Comparison of ENCODE assay signal across 27 cellular contexts in the genomic region with DNA sequence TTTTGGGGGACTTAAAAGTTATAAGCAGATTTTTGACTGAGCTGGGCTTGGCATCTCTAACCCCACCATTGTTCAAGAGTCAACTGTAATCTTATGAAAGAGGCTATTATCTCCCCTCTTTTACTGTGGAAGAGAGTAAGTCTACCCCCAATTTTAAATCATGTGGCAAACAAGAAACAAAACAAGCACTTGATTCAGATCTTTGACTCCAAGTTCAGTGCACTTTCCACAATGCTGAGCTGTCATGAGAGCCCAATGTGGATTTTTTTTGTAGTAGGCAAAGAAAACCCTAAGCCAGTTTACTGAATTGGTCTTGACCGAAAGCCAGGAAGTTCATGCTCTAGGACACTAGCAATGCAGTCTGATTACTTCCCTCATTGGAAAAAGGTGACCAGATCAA.
"Had no signal": no experiment of that assay in that cellular context is flagged by ENCODE, and none has a peak within 500 bp of the region (broad histone marks: within the 10 kb centered on the region; RNA-seq: fewer than 3 reads in every experiment).

No MANE protein-coding gene starts in this region.

- H3K27me3 ChIP-seq: brain microvascular endothelial cell, esophagus squamous epithelium had no signal

- H3K27ac ChIP-seq: brain microvascular endothelial cell, epithelial cell of prostate, esophagus squamous epithelium had no signal

- H3K27ac Mint-ChIP-seq: activated CD4-positive, alpha-beta memory T cell treated with anti-CD3 and anti-CD28 coated beads for 36 hours; activated CD4-positive, alpha-beta T cell treated with anti-CD3 and anti-CD28 coated beads for 36 hours; activated CD4-positive, alpha-beta T cell treated with anti-CD3 and anti-CD28 coated beads, Interleukin-2, amount 10 ng/mL, durations not matched to agents 24 days and 14 days; activated CD8-positive, alpha-beta memory T cell treated with anti-CD3 and anti-CD28 coated beads, Interleukin-2, amount 10 ng/mL, durations not matched to agents 7 days and 5 days; activated CD8-positive, alpha-beta T cell treated with anti-CD3 and anti-CD28 coated beads, Interleukin-2, amount 10 ng/mL, durations not matched to agents 7 days and 5 days; activated naive CD4-positive, alpha-beta T cell treated with anti-CD3 and anti-CD28 coated beads, Interleukin-2, amount 10 ng/mL, durations not matched to agents 7 days and 5 days; activated naive CD4-positive, alpha-beta T cell treated with anti-CD3 and anti-CD28 coated beads, Interleukin-2, amount 50 U/mL, for 72 hours; activated naive CD8-positive, alpha-beta T cell treated with anti-CD3 and anti-CD28 coated beads, Interleukin-2, amount 10 ng/mL, durations not matched to agents 7 days and 5 days; activated T-helper 1 cell treated with anti-CD3 and anti-CD28 coated beads, Interleukin-12 subunit alpha, Interleukin-12 subunit beta, Interleukin-2, Interleukin-4 antibody, amounts not matched to agents 30 ng/mL and 10 ng/mL and 1 ng/mL, durations not matched to agents 14 hours and 24 hours and 36 hours; effector memory CD8-positive, alpha-beta T cell had no signal

- H3K4me1 ChIP-seq: esophagus squamous epithelium had no signal

- DNase-seq: activated CD4-positive, alpha-beta memory T cell treated with anti-CD3 and anti-CD28 coated beads for 36 hours; activated CD4-positive, alpha-beta T cell treated with anti-CD3 and anti-CD28 coated beads for 36 hours; activated CD4-positive, alpha-beta T cell treated with anti-CD3 and anti-CD28 coated beads, Interleukin-2, amount 10 ng/mL, durations not matched to agents 24 days and 14 days; activated CD4-positive, CD25-positive, alpha-beta regulatory T cell; activated CD4-positive, CD25-positive, alpha-beta regulatory T cell treated with anti-CD3 and anti-CD28 coated beads, Interleukin-2, amount 50 U/mL, for 72 hours; activated CD8-positive, alpha-beta memory T cell treated with anti-CD3 and anti-CD28 coated beads, Interleukin-2, amount 10 ng/mL, durations not matched to agents 7 days and 5 days; activated CD8-positive, alpha-beta memory T cell treated with anti-CD3 and anti-CD28 coated beads, Interleukin-2, amount 50 U/mL, for 4 hours; activated CD8-positive, alpha-beta T cell treated with anti-CD3 and anti-CD28 coated beads, Interleukin-2, amount 10 ng/mL, durations not matched to agents 7 days and 5 days; activated gamma-delta T cell; activated naive CD4-positive, alpha-beta T cell; activated naive CD4-positive, alpha-beta T cell treated with anti-CD3 and anti-CD28 coated beads, Interleukin-2, amount 10 ng/mL, durations not matched to agents 7 days and 5 days; activated naive CD8-positive, alpha-beta T cell treated with anti-CD3 and anti-CD28 coated beads, Interleukin-2, amount 10 ng/mL, durations not matched to agents 7 days and 5 days; activated T-cell treated with anti-CD3 and anti-CD28 coated beads, Interleukin-2, amount 50 U/mL, for 1 hour; activated T-cell treated with anti-CD3 and anti-CD28 coated beads, Interleukin-2, amount 50 U/mL, for 48 hours; anterior cingulate cortex; brain microvascular endothelial cell; caudate nucleus; cortex of kidney; dermis blood vessel endothelial cell; effector CD4-positive, alpha-beta T cell; effector memory CD8-positive, alpha-beta T cell; esophagus squamous epithelium; glutamatergic neuron; T-helper 2 cell had no signal

- H3K9me3 Mint-ChIP-seq: activated CD4-positive, alpha-beta memory T cell treated with anti-CD3 and anti-CD28 coated beads for 36 hours; activated CD4-positive, alpha-beta T cell treated with anti-CD3 and anti-CD28 coated beads, Interleukin-2, amount 10 ng/mL, durations not matched to agents 24 days and 14 days; activated naive CD4-positive, alpha-beta T cell treated with anti-CD3 and anti-CD28 coated beads, Interleukin-2, amount 10 ng/mL, durations not matched to agents 7 days and 5 days; activated naive CD4-positive, alpha-beta T cell treated with anti-CD3 and anti-CD28 coated beads, Interleukin-2, amount 50 U/mL, for 72 hours; activated naive CD8-positive, alpha-beta T cell treated with anti-CD3 and anti-CD28 coated beads, Interleukin-2, amount 10 ng/mL, durations not matched to agents 7 days and 5 days; activated T-helper 1 cell treated with anti-CD3 and anti-CD28 coated beads, Interleukin-12 subunit alpha, Interleukin-12 subunit beta, Interleukin-2, Interleukin-4 antibody, amounts not matched to agents 30 ng/mL and 10 ng/mL and 1 ng/mL, durations not matched to agents 14 hours and 24 hours and 36 hours; effector memory CD8-positive, alpha-beta T cell had no signal

- ATAC-seq: activated CD4-positive, alpha-beta T cell treated with anti-CD3 and anti-CD28 coated beads for 36 hours; activated CD8-positive, alpha-beta memory T cell treated with anti-CD3 and anti-CD28 coated beads, Interleukin-2, amount 10 ng/mL, durations not matched to agents 7 days and 5 days; activated CD8-positive, alpha-beta T cell treated with anti-CD3 and anti-CD28 coated beads, Interleukin-2, amount 10 ng/mL, durations not matched to agents 7 days and 5 days; activated naive CD4-positive, alpha-beta T cell treated with anti-CD3 and anti-CD28 coated beads, Interleukin-2, amount 50 U/mL, for 72 hours; effector memory CD8-positive, alpha-beta T cell had no signal

- H3K4me3 Mint-ChIP-seq: activated CD4-positive, alpha-beta memory T cell treated with anti-CD3 and anti-CD28 coated beads for 36 hours; activated CD4-positive, alpha-beta T cell treated with anti-CD3 and anti-CD28 coated beads for 36 hours; activated CD4-positive, alpha-beta T cell treated with anti-CD3 and anti-CD28 coated beads, Interleukin-2, amount 10 ng/mL, durations not matched to agents 24 days and 14 days; activated CD8-positive, alpha-beta memory T cell treated with anti-CD3 and anti-CD28 coated beads, Interleukin-2, amount 10 ng/mL, durations not matched to agents 7 days and 5 days; activated CD8-positive, alpha-beta T cell treated with anti-CD3 and anti-CD28 coated beads, Interleukin-2, amount 10 ng/mL, durations not matched to agents 7 days and 5 days; activated naive CD4-positive, alpha-beta T cell treated with anti-CD3 and anti-CD28 coated beads, Interleukin-2, amount 10 ng/mL, durations not matched to agents 7 days and 5 days; activated naive CD8-positive, alpha-beta T cell treated with anti-CD3 and anti-CD28 coated beads, Interleukin-2, amount 10 ng/mL, durations not matched to agents 7 days and 5 days; activated T-helper 1 cell treated with anti-CD3 and anti-CD28 coated beads, Interleukin-12 subunit alpha, Interleukin-12 subunit beta, Interleukin-2, Interleukin-4 antibody, amounts not matched to agents 30 ng/mL and 10 ng/mL and 1 ng/mL, durations not matched to agents 14 hours and 24 hours and 36 hours; effector memory CD8-positive, alpha-beta T cell had no signal

- H3K4me1 Mint-ChIP-seq: activated CD4-positive, alpha-beta T cell treated with anti-CD3 and anti-CD28 coated beads for 36 hours; activated CD4-positive, alpha-beta T cell treated with anti-CD3 and anti-CD28 coated beads, Interleukin-2, amount 10 ng/mL, durations not matched to agents 24 days and 14 days; activated CD8-positive, alpha-beta memory T cell treated with anti-CD3 and anti-CD28 coated beads, Interleukin-2, amount 10 ng/mL, durations not matched to agents 7 days and 5 days; activated naive CD4-positive, alpha-beta T cell treated with anti-CD3 and anti-CD28 coated beads, Interleukin-2, amount 10 ng/mL, durations not matched to agents 7 days and 5 days; activated naive CD8-positive, alpha-beta T cell treated with anti-CD3 and anti-CD28 coated beads, Interleukin-2, amount 10 ng/mL, durations not matched to agents 7 days and 5 days had no signal

- H3K36me3 ChIP-seq: brain microvascular endothelial cell, esophagus squamous epithelium had no signal

- H3K27me3 Mint-ChIP-seq: activated CD4-positive, alpha-beta memory T cell treated with anti-CD3 and anti-CD28 coated beads for 36 hours; activated CD4-positive, alpha-beta T cell treated with anti-CD3 and anti-CD28 coated beads, Interleukin-2, amount 10 ng/mL, durations not matched to agents 24 days and 14 days; activated CD8-positive, alpha-beta memory T cell treated with anti-CD3 and anti-CD28 coated beads, Interleukin-2, amount 10 ng/mL, durations not matched to agents 7 days and 5 days; activated naive CD4-positive, alpha-beta T cell treated with anti-CD3 and anti-CD28 coated beads, Interleukin-2, amount 10 ng/mL, durations not matched to agents 7 days and 5 days; effector memory CD8-positive, alpha-beta T cell had no signal

- H3K36me3 Mint-ChIP-seq: activated CD4-positive, alpha-beta memory T cell treated with anti-CD3 and anti-CD28 coated beads for 36 hours; activated CD8-positive, alpha-beta memory T cell treated with anti-CD3 and anti-CD28 coated beads, Interleukin-2, amount 10 ng/mL, durations not matched to agents 7 days and 5 days; activated naive CD4-positive, alpha-beta T cell treated with anti-CD3 and anti-CD28 coated beads, Interleukin-2, amount 10 ng/mL, durations not matched to agents 7 days and 5 days; activated naive CD4-positive, alpha-beta T cell treated with anti-CD3 and anti-CD28 coated beads, Interleukin-2, amount 50 U/mL, for 72 hours; activated naive CD8-positive, alpha-beta T cell treated with anti-CD3 and anti-CD28 coated beads, Interleukin-2, amount 10 ng/mL, durations not matched to agents 7 days and 5 days had no signal

- H3K4me3 ChIP-seq: esophagus squamous epithelium had no signal
